In the genomic region with DNA sequence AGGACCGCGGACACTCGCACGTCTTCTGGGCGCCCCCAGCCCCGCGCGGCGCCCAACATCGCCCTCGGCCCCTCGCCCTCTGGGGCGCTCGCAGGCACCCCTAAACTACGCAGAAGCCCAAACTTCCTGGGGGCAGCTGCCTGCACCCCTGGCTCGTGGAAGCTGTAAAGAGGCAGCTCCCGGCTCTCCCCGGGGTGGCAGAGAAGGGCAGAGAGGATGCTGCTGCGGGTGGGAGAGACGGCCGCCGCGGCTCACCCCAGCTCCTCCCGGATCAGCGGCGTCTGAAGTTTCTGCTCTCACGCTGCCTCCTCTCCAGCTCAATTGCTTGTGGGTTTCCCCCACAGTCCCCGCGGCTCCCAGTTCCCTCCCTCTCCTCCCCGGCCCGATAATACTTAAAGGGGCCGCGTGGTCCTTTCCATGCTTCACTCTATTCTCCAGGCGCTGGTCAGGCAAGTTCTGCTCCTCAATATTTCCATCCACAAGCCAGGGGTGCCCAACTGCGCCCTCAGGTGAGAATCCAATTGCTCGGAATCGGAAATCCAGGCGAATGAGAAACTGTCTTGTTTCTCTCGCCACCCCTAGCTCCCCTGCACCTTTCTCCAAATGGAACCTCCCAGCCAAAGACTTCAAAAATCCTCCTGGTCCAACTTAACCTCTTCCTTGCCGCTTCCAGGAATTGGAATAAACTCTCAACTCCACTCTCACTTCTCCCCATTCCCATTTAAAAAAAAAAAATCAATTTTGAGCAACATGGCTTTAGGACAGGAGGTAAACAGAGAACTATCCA, we compare ENCODE assay signal across 1 cellular context.
TF ChIP-seq lines count a peak whose summit lies in the region.

No MANE protein-coding gene starts in this region.

TF ChIP-seq in IMR-90, 13 proteins besides CTCF, POLR2A, EP300 and RAD21:
- no peak for TF ChIP-seq SMC3 (IDR thresholded peaks at IDR 0.05; ENCODE audit: low read depth, low read length)
- TF ChIP-seq, protein P1, sequence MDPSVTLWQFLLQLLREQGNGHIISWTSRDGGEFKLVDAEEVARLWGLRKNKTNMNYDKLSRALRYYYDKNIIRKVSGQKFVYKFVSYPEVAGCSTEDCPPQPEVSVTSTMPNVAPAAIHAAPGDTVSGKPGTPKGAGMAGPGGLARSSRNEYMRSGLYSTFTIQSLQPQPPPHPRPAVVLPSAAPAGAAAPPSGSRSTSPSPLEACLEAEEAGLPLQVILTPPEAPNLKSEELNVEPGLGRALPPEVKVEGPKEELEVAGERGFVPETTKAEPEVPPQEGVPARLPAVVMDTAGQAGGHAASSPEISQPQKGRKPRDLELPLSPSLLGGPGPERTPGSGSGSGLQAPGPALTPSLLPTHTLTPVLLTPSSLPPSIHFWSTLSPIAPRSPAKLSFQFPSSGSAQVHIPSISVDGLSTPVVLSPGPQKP (IDR thresholded peaks at IDR 0.05; ENCODE audit: borderline replicate concordance, low read depth, low read length), result no peak
- peak; percentile 98 for TF ChIP-seq MAZ (IDR thresholded peaks at IDR 0.05; ENCODE audit: borderline replicate concordance, low read depth, low read length)
- TF ChIP-seq USF2 (IDR thresholded peaks at IDR 0.05; ENCODE audit: low read depth, low read length), result no peak
- TF ChIP-seq NFE2L2 (IDR thresholded peaks at IDR 0.05; ENCODE audit: low read depth, low read length), result no peak
- TF ChIP-seq FOS (IDR thresholded peaks at IDR 0.05; ENCODE audit: low read depth, low read length), result no peak
- TF ChIP-seq MAFK (IDR thresholded peaks at IDR 0.05; ENCODE audit: low read depth, low read length), result no peak
- TF ChIP-seq CEBPB (IDR thresholded peaks at IDR 0.05; ENCODE audit: low read depth, low read length), result no peak
- TF ChIP-seq MXI1 (IDR thresholded peaks at IDR 0.05; ENCODE audit: borderline replicate concordance, low read depth, low read length), result peak; percentile 26; the same call in 1 of the 2 replicates
- TF ChIP-seq CHD1 (IDR thresholded peaks at IDR 0.05; ENCODE audit: low read depth, low read length), result peak; percentile 92
- peak; percentile 95 for TF ChIP-seq BHLHE40 (IDR thresholded peaks at IDR 0.05; ENCODE audit: low read depth, low read length)
- TF ChIP-seq RCOR1 (IDR thresholded peaks at IDR 0.05; ENCODE audit: insufficient replicate concordance, low read length), result no peak
- TF ChIP-seq RFX5 (IDR thresholded peaks at IDR 0.05; ENCODE audit: low read depth, low read length), result no peak
TF ChIP-seq in IMR-90: peak in this region for 4.
